In genomic region chr11:60511393-60511792, GRCh38 we compare ENCODE assay signal across 24 cellular contexts. TPM values are rescaled to one million over a fixed set of nuclear protein-coding genes. Genes with fewer than 3 reads are reported as not detected.
A peak's percentile ranks its signal among the peaks of the same experiment; 100 is the strongest.
DNase-seq lines count a peak whose midpoint lies in the region; TF ChIP-seq lines count a peak whose summit lies in the region.
"Had no signal": no experiment of that assay in that cellular context is flagged by ENCODE, and none has a peak within 500 bp of the region (broad histone marks: within the 10 kb centered on the region; RNA-seq: fewer than 3 reads in every experiment).

No MANE protein-coding gene starts in this region.

- no peak for TF ChIP-seq CTCF in OCI-LY7 (conservative IDR thresholded peaks at IDR 0.05; ENCODE audit: low read length)
- TF ChIP-seq CTCF in glutamatergic neuron (IDR thresholded peaks at IDR 0.05; ENCODE audit: partially characterized antibody, unreplicated experiment) = no peak
- TF ChIP-seq CTCF in GM10248 (IDR thresholded peaks at IDR 0.05; ENCODE audit: control extremely low read depth, extremely low read depth, low read depth, missing control alignments) = no peak
- no peak for TF ChIP-seq CTCF in MM.1S (IDR thresholded peaks at IDR 0.05; ENCODE audit: low read length)

- no peaks in the 10 kb centered on the region for H3F3A ChIP-seq in MM.1S (ENCODE audit: insufficient read depth, low read length)

- POLR2A ChIA-PET in OCI-LY7 (lab: Charles Lee) (interaction anchor here (0.6 kb wide), 1 partner anchor 114 kb away, joined by 3 read pairs; no protein-coding TSS in a partner anchor), GM10248 (lab: Yijun Ruan, JAX) (no interaction called here)

- no peaks in the 10 kb centered on the region for H3K27me3 ChIP-seq in MM.1S (replicated peaks; ENCODE audit: insufficient read depth, low read length)

- CTCF ChIA-PET in OCI-LY7 (lab: Charles Lee; ENCODE audit: unreplicated experiment) (no interaction called here), GM10248 (lab: Yijun Ruan, JAX) (interaction anchor here (1.0 to 1.1 kb wide), 2 partner anchors 9 to 121 kb away, joined by 3 read pairs; no protein-coding TSS in a partner anchor)

- H2AFZ ChIP-seq in OCI-LY7 (ENCODE audit: low read length) = 0 out of 2 replicates have a peak overlapping the region, but pooled peaks have one; percentile 19
- no peak overlapping the region for H2AFZ ChIP-seq in MM.1S (ENCODE audit: low read length)

- H3K4me2 ChIP-seq in OCI-LY7 (ENCODE audit: low read length) (no peak overlapping the region), MM.1S (ENCODE audit: low read depth, low read length) (no peak overlapping the region)

- intact Hi-C loops in OCI-LY7 (cut with micrococcal nuclease; ENCODE audit: unreplicated experiment) = no loop called here

- no peak overlapping the region for H3K9ac ChIP-seq in MM.1S (ENCODE audit: low read length)

- peaks cover 11% of the 10 kb centered on the region for H3K4me1 ChIP-seq in OCI-LY7 (ENCODE audit: insufficient read depth, low read length, poor library complexity, severe bottlenecking)
- H3K4me1 ChIP-seq in MM.1S (ENCODE audit: low read length) = no peaks in the 10 kb centered on the region
- H3K4me1 ChIP-seq: SJSA1 had no signal

- H3K4me1 Mint-ChIP-seq in glutamatergic neuron (ENCODE audit: low read depth, unreplicated experiment) = peaks cover 7% of the 10 kb centered on the region
- H3K4me1 Mint-ChIP-seq: T-cell had no signal

- DNase-seq in NCI-H2171 treated with DMSO at 0.1 percent for 48 hours (lab: John Stamatoyannopoulos, UW) (peak; percentile 54), NCI-H2171 (lab: John Stamatoyannopoulos, UW) (no peak), OCI-LY7 (ENCODE audit: low spot score) (no peak), glutamatergic neuron (no peak), GM10248 (ENCODE audit: extremely low spot score) (no peak), inferior parietal cortex (ENCODE audit: extremely low spot score) (no peak), MM.1S (no peak), NCI-H187 treated with DMSO at 0.1 percent for 48 hours (lab: John Stamatoyannopoulos, UW) (no peak)
- DNase-seq: 8988T; ACHN; CD4-positive, CD25-positive, alpha-beta regulatory T cell; DMS153; NCI-H1048; NCI-H1436; NCI-H187; NCI-H446; NCI-H524 treated with DMSO at 0.1 percent for 48 hours; NCI-H774; Right ventricle myocardium superior; RPMI8226; T-cell had no signal

- H3K36me3 ChIP-seq in OCI-LY7 (ENCODE audit: insufficient read depth, low read length) (no peaks in the 10 kb centered on the region), MM.1S (replicated peaks; ENCODE audit: insufficient read depth, low read length) (no peaks in the 10 kb centered on the region)
- H3K36me3 ChIP-seq: SJSA1 had no signal

- H3K4me3 ChIP-seq in OCI-LY7 (ENCODE audit: low read depth, low read length, poor library complexity, severe bottlenecking) (no peak overlapping the region), MM.1S (ENCODE audit: low read length) (no peak overlapping the region)
- H3K4me3 ChIP-seq: SJSA1 had no signal

- H3K9me2 ChIP-seq in OCI-LY7 (ENCODE audit: insufficient read depth, low read length) = no peaks in the 10 kb centered on the region
- H3K9me2 ChIP-seq in MM.1S (replicated peaks; ENCODE audit: insufficient read depth, low read length) = no peaks in the 10 kb centered on the region

- H3K27ac Mint-ChIP-seq in glutamatergic neuron (ENCODE audit: unreplicated experiment) = peak overlapping the region; percentile 80
- H3K27ac Mint-ChIP-seq: CD4-positive, CD25-positive, alpha-beta regulatory T cell; IgD-negative memory B cell; T-cell had no signal

- H4K20me1 ChIP-seq in OCI-LY7 (ENCODE audit: insufficient read depth, low read length) (no peaks in the 10 kb centered on the region), MM.1S (ENCODE audit: insufficient read depth, low read length) (no peaks in the 10 kb centered on the region)

- H3K27ac ChIP-seq in OCI-LY7 (ENCODE audit: low read depth, low read length, poor library complexity, severe bottlenecking) (no peak overlapping the region), MM.1S (ENCODE audit: low read length) (no peak overlapping the region)
- H3K27ac ChIP-seq: HL-60, SJSA1 had no signal

- peaks cover 4% of the 10 kb centered on the region for H3K27me3 Mint-ChIP-seq in glutamatergic neuron (ENCODE audit: unreplicated experiment)
- H3K27me3 Mint-ChIP-seq: CD4-positive, CD25-positive, alpha-beta regulatory T cell had no signal

- H3K79me2 ChIP-seq in OCI-LY7 (ENCODE audit: insufficient read depth, low read depth, low read length) (no peaks in the 10 kb centered on the region), MM.1S (ENCODE audit: low read length) (no peaks in the 10 kb centered on the region)

- no TSS peak for BruUV-seq in OCI-LY7 (replicated peaks; lab: Mats Ljungman, UMichigan)

- H3K9me3 ChIP-seq in OCI-LY7 (ENCODE audit: low read length) (no peaks in the 10 kb centered on the region), MM.1S (replicated peaks; ENCODE audit: insufficient read depth, low read length) (no peaks in the 10 kb centered on the region)
- H3K9me3 ChIP-seq: SJSA1 had no signal

- peaks cover 8% of the 10 kb centered on the region for H3K9me3 Mint-ChIP-seq in glutamatergic neuron (ENCODE audit: unreplicated experiment)
- H3K9me3 Mint-ChIP-seq: IgD-negative memory B cell had no signal

- H3K36me3 Mint-ChIP-seq in glutamatergic neuron (ENCODE audit: unreplicated experiment) = peaks cover 15% of the 10 kb centered on the region
- H3K36me3 Mint-ChIP-seq: CD4-positive, CD25-positive, alpha-beta regulatory T cell; IgD-negative memory B cell; T-cell had no signal

- no peak overlapping the region for H3K4me3 Mint-ChIP-seq in glutamatergic neuron (ENCODE audit: unreplicated experiment)
- H3K4me3 Mint-ChIP-seq: CD4-positive, CD25-positive, alpha-beta regulatory T cell; T-cell had no signal

RNA-seq across cellular contexts. Expression of gene MS4A13, which starts 3.8 kb away (rescaled TPM):
- total RNA-seq in OCI-LY7 (2014; rRNA removed; shearing (Covaris generic)) = not detected in 2 replicates
- total RNA-seq in OCI-LY7 (2022) (not detected in 2 replicates), glutamatergic neuron (ENCODE audit: unreplicated experiment) (not detected)
- total RNA-seq: CD4-positive, CD25-positive, alpha-beta regulatory T cell; Right ventricle myocardium superior; SJSA1; T-cell had no signal

RNA-seq across cellular contexts. Expression of gene MS4A12, which starts 18.8 kb away (rescaled TPM):
- total RNA-seq in OCI-LY7 (2014; rRNA removed; shearing (Covaris generic)) = 1.8 TPM in 1 of 2 replicates, not detected in the other
- total RNA-seq in OCI-LY7 (2022) (not detected in 2 replicates), glutamatergic neuron (ENCODE audit: unreplicated experiment) (not detected)
- total RNA-seq: CD4-positive, CD25-positive, alpha-beta regulatory T cell; Right ventricle myocardium superior; SJSA1; T-cell had no signal

RNA-seq across cellular contexts. Expression of gene MS4A1, which starts 55.7 kb away (rescaled TPM):
- total RNA-seq in OCI-LY7 (2014; rRNA removed; shearing (Covaris generic)) = 435 and 488 TPM in 2 replicates
- 559 and 603 TPM in 2 replicates for total RNA-seq in OCI-LY7 (2022)
- total RNA-seq in glutamatergic neuron (ENCODE audit: unreplicated experiment) = not detected
- total RNA-seq: Right ventricle myocardium superior, SJSA1 had no signal

Comparison
In these comparisons a context has a peak if more than half of its experiments do, and no peak if none do; other contexts are left out.
1. RNA of gene MS4A1, which starts 55.7 kb away (total RNA-seq): 435 to 603 TPM in OCI-LY7; not detected in glutamatergic neuron (single experiment); every median in the first group is over 100 times any median in the second.